Comparison of ENCODE assay signal across 23 cellular contexts in genomic region chr12:31597066-31597465, GRCh38.
"Had no signal": no experiment of that assay in that cellular context is flagged by ENCODE, and none has a peak within 500 bp of the region (broad histone marks: within the 10 kb centered on the region; RNA-seq: fewer than 3 reads in every experiment).

No MANE protein-coding gene starts in this region.

- H3K9me3 ChIP-seq: gastrocnemius medialis, left lung, ovary, psoas muscle, sigmoid colon, thoracic aorta, tibial nerve, upper lobe of left lung, uterus had no signal

- H3K36me3 Mint-ChIP-seq: natural killer cell; stimulated activated effector memory CD8-positive, alpha-beta T cell treated with anti-CD3 and anti-CD28 coated beads, Interleukin-12 subunit alpha, Interleukin-12 subunit beta, amount 100 ng/mL, for 72 hours had no signal

- H3K27ac Mint-ChIP-seq: natural killer cell; stimulated activated effector memory CD8-positive, alpha-beta T cell treated with anti-CD3 and anti-CD28 coated beads, Interleukin-12 subunit alpha, Interleukin-12 subunit beta, amount 100 ng/mL, for 72 hours; stimulated activated naive CD8-positive, alpha-beta T cell treated with anti-CD3 and anti-CD28 coated beads, Interleukin-15, Interleukin-2, amounts not matched to agents 100 ng/mL and 50 ng/mL, for 24 hours had no signal

- DNase-seq: dorsolateral prefrontal cortex; effector CD4-positive, alpha-beta T cell; gastrocnemius medialis; head of caudate nucleus; left cardiac atrium; left lung; mesendoderm; natural killer cell; occipital lobe; ovary; posterior cingulate gyrus; psoas muscle; right cardiac atrium; sigmoid colon; stimulated activated CD4-positive, alpha-beta T cell treated with anti-CD3 and anti-CD28 coated beads, Interleukin-2, amount 100 ng/mL, for 24 hours; stimulated activated CD4-positive, alpha-beta T cell treated with anti-CD3 and anti-CD28 coated beads, Interleukin-4, amount 100 ng/mL, for 24 hours; upper lobe of left lung; uterus had no signal

- H3K4me3 ChIP-seq: dorsolateral prefrontal cortex, gastrocnemius medialis, left lung, ovary, psoas muscle, sigmoid colon, thoracic aorta, tibial nerve, upper lobe of left lung, uterus had no signal

- H3K4me3 Mint-ChIP-seq: natural killer cell; stimulated activated effector memory CD8-positive, alpha-beta T cell treated with anti-CD3 and anti-CD28 coated beads, Interleukin-12 subunit alpha, Interleukin-12 subunit beta, amount 100 ng/mL, for 72 hours; stimulated activated naive CD8-positive, alpha-beta T cell treated with anti-CD3 and anti-CD28 coated beads, Interleukin-15, Interleukin-2, amounts not matched to agents 100 ng/mL and 50 ng/mL, for 24 hours had no signal

- H3K4me1 Mint-ChIP-seq: stimulated activated effector memory CD8-positive, alpha-beta T cell treated with anti-CD3 and anti-CD28 coated beads, Interleukin-12 subunit alpha, Interleukin-12 subunit beta, amount 100 ng/mL, for 72 hours had no signal

- H3K36me3 ChIP-seq: gastrocnemius medialis, left lung, ovary, sigmoid colon, thoracic aorta, tibial nerve, upper lobe of left lung, uterus had no signal

- H3K27ac ChIP-seq: dorsolateral prefrontal cortex, gastrocnemius medialis, left lung, ovary, psoas muscle, sigmoid colon, thoracic aorta, tibial nerve, upper lobe of left lung, uterus had no signal

- ATAC-seq: gastrocnemius medialis; left cardiac atrium; left lung; natural killer cell; psoas muscle; right cardiac atrium; stimulated activated effector memory CD8-positive, alpha-beta T cell treated with anti-CD3 and anti-CD28 coated beads, Interleukin-12 subunit alpha, Interleukin-12 subunit beta, amount 100 ng/mL, for 72 hours had no signal

- FAIRE-seq: colon had no signal

- H3K4me1 ChIP-seq: left lung, upper lobe of left lung, uterus had no signal

- H3K9me3 Mint-ChIP-seq: natural killer cell; stimulated activated effector memory CD8-positive, alpha-beta T cell treated with anti-CD3 and anti-CD28 coated beads, Interleukin-12 subunit alpha, Interleukin-12 subunit beta, amount 100 ng/mL, for 72 hours; stimulated activated naive CD8-positive, alpha-beta T cell treated with anti-CD3 and anti-CD28 coated beads, Interleukin-15, Interleukin-2, amounts not matched to agents 100 ng/mL and 50 ng/mL, for 24 hours had no signal
